Comparison of ENCODE assay signal across 1 cellular context in the genomic region with DNA sequence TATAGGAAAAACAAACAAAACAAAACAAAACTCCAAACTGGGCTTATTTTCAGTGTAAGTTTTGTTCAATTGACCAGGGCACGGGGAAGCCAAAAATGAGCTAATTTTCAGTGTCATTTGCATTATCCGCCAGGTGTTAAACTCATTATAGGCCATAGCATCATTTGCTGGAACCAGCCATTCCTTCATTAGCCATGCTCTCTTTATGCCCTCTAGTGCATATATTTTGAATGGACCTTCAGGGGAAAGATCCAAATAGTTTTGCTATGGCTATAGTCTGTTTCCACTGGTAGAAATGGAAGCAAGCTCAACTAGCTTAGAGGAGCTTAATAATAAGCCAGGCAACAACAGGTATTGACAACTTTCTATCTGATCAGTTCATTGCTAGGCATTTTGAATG.
TF ChIP-seq lines count a peak whose summit lies in the region.

No MANE protein-coding gene starts in this region.

TF ChIP-seq in HepG2, 621 proteins besides CTCF, POLR2A, EP300 and RAD21:
- TF ChIP-seq, protein P1, sequence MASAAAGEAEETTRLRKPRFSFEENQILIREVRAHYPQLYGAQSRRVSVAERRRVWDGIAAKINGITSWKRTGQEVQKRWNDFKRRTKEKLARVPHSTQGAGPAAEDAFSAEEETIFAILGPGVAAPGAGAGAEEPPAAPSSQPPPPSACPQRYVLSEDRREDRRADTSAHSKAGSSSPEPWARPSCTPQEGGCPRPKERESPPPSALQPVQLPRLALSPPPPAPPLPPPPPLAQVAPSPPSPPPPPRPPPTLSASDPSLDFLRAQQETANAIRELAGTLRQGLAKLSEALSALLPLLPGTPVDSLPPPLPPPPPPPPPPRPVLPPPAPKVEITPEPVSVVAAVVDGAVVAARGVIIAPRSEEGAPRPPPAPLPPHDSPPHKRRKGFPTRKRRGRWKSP (CRISPR knock-in tag; IDR thresholded peaks at IDR 0.05): no peak
- TF ChIP-seq KDM5A (IDR thresholded peaks at IDR 0.05; ENCODE audit: borderline replicate concordance, low read length) (no peak), HHEX (CRISPR knock-in tag; IDR thresholded peaks at IDR 0.05) (no peak), SMC3 (IDR thresholded peaks at IDR 0.05; ENCODE audit: low read length) (0 out of 2 replicates have a peak, but pooled peaks have one; percentile 9)
